Comparison of ENCODE assay signal across 16 cellular contexts in the genomic region with DNA sequence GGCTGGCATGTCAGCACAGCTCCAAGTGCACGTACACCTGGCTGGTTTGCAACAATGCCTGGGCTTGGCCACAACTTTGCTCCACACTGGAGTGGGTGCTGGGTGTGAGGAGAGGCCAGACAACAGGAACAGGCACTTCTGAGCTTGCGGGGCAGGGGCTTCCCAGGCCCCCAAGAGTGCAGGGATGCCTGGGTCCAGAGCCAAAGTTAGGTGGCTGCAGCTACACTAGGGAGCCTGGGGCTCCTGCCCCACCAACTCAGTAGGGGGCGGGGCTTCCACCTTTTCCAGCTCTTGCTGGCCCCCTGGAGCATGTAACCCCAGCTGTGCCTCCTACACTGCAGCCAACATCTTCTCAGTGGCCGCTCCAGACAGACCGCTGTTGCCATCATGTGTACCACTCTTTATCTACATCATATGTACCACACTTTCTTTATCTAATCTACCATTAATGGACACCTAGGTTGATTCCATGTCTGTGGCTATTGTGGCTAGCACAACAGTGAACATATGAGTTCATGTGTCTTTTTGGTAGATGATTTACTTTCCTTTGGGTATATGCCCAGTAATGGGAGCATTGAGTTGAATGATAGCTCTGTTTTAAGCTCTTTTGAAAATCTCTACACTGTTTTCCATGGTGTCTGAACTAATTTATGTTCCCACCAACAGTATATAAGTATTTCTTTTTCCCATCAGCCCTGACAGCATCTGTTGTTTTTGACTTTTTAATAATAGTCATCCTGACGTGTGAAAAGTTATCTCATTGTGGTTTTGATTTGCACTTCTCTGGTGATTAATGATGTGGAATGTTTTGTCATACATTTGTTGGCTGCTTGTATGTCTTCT.
A peak's percentile ranks its signal among the peaks of the same experiment; 100 is the strongest.
DNase-seq lines count a peak whose midpoint lies in the region; ATAC-seq and TF ChIP-seq lines count a peak whose summit lies in the region.
"Had no signal": no experiment of that assay in that cellular context is flagged by ENCODE, and none has a peak within 500 bp of the region (broad histone marks: within the 10 kb centered on the region; RNA-seq: fewer than 3 reads in every experiment).

No MANE protein-coding gene starts in this region.

- no peaks in the 10 kb centered on the region for H3K27me3 Mint-ChIP-seq in stimulated activated memory B cell treated with anti-CD40 and anti-IgM and Interleukin-4, amounts not matched to agents 10 μg/mL and 1 μg/mL and 100 μg/mL, for 72 hours
- H3K27me3 Mint-ChIP-seq: memory B cell had no signal

- no peak overlapping the region for H2BK20ac ChIP-seq in IMR-90 (ENCODE audit: low read depth, low read length)

- H3K9me1 ChIP-seq in IMR-90 (ENCODE audit: insufficient read depth, low read length), result no peaks in the 10 kb centered on the region; the same call in 1 of the 2 replicates

- H3K9me3 Mint-ChIP-seq in stimulated activated memory B cell treated with anti-CD40 and anti-IgM and Interleukin-4, amounts not matched to agents 10 μg/mL and 1 μg/mL and 100 μg/mL, for 72 hours, result no peaks in the 10 kb centered on the region
- H3K9me3 Mint-ChIP-seq: memory B cell had no signal

- TF ChIP-seq CTCF in IMR-90 (conservative IDR thresholded peaks at IDR 0.05; ENCODE audit: low read depth, low read length) (no peak), epithelial cell of proximal tubule (conservative IDR thresholded peaks at IDR 0.05; ENCODE audit: low read depth, low read length) (no peak)

- H3K4me1 ChIP-seq in IMR-90 (ENCODE audit: control insufficient read depth, insufficient read depth, low read length), result no peaks in the 10 kb centered on the region

- no peak for ATAC-seq in IMR-90 (ENCODE audit: low read depth)
- peak; percentile 28 for ATAC-seq in stimulated activated memory B cell treated with anti-CD40 and anti-IgM and Interleukin-4, amounts not matched to agents 10 μg/mL and 1 μg/mL and 100 μg/mL, for 72 hours

- dilution Hi-C loops in IMR-90 (cut with HindIII; ENCODE audit: low sequenced_read_pairs, unreplicated experiment), result no loop called here

- H3K27ac Mint-ChIP-seq in stimulated activated memory B cell treated with anti-CD40 and anti-IgM and Interleukin-4, amounts not matched to agents 10 μg/mL and 1 μg/mL and 100 μg/mL, for 72 hours, result no peak overlapping the region
- H3K27ac Mint-ChIP-seq: memory B cell had no signal

- H3K4me3 Mint-ChIP-seq in stimulated activated memory B cell treated with anti-CD40 and anti-IgM and Interleukin-4, amounts not matched to agents 10 μg/mL and 1 μg/mL and 100 μg/mL, for 72 hours, result no peak overlapping the region
- H3K4me3 Mint-ChIP-seq: memory B cell had no signal

- no peaks in the 10 kb centered on the region for H4K20me1 ChIP-seq in IMR-90 (ENCODE audit: insufficient read depth, low read length)

- no peak overlapping the region for H2AK5ac ChIP-seq in IMR-90 (ENCODE audit: low read depth, low read length)

- no TSS peak for BruUV-seq in IMR-90 (replicated peaks; lab: Mats Ljungman, UMichigan)

- no peak overlapping the region for H2BK15ac ChIP-seq in IMR-90 (ENCODE audit: low read depth, low read length)

- H3K18ac ChIP-seq in IMR-90 (ENCODE audit: low read depth, low read length), result no peak overlapping the region

- H4K8ac ChIP-seq in IMR-90 (ENCODE audit: low read depth in 2 of 2, low read length in 2 of 2), result no peak overlapping the region

- POLR2A ChIA-PET in IMR-90 (lab: Charles Lee; ENCODE audit: unreplicated experiment), result no interaction called here

- CTCF ChIA-PET in IMR-90 (lab: Yijun Ruan, JAX), result no interaction called here

- H3K9me3 ChIP-seq in IMR-90 (ENCODE audit: control insufficient read depth, insufficient read depth, low read length), result no peaks in the 10 kb centered on the region; the same call in 1 of the 2 replicates

- H3K4ac ChIP-seq in IMR-90 (ENCODE audit: low read depth, low read length), result no peak overlapping the region

- H2AK9ac ChIP-seq in IMR-90 (replicated peaks; ENCODE audit: low read depth, low read length, poor library complexity), result peak overlapping the region; percentile 6

- H4K5ac ChIP-seq in IMR-90 (ENCODE audit: low read depth, low read length), result no peak overlapping the region

- H3K56ac ChIP-seq in IMR-90 (ENCODE audit: extremely low read depth, insufficient read depth, low read length), result no peak overlapping the region

- TF ChIP-seq RAD21 in IMR-90 (IDR thresholded peaks at IDR 0.05; ENCODE audit: low read length), result no peak

- DNase-seq in NCI-H82 (lab: John Stamatoyannopoulos, UW) (peak; percentile 13), NCI-H82 treated with DMSO at 0.1 percent for 48 hours (lab: John Stamatoyannopoulos, UW; ENCODE audit: unreplicated experiment) (no peak), IMR-90 (no peak), epithelial cell of proximal tubule (ENCODE audit: low read depth) (peak; percentile 9), cerebellar nuclear complex (lab: John Stamatoyannopoulos, UW) (no peak), cerebellar cortex (ENCODE audit: low spot score) (no peak), HuH-7.5 (ENCODE audit: low spot score) (no peak)
- DNase-seq: activated CD4-positive, CD25-positive, alpha-beta regulatory T cell; activated T-cell treated with anti-CD3 and anti-CD28 coated beads for 4 hours; effector memory CD4-positive, alpha-beta T cell; GOT3; NCI-H146; NK-92 treated with Interleukin-12 subunit alpha and Interleukin-12 subunit beta, amount 100 ng/mL, for 24 hours; trophoblast cell had no signal

- intact Hi-C loops in IMR-90 (cut with micrococcal nuclease), result no loop called here

- H2BK120ac ChIP-seq in IMR-90 (ENCODE audit: low read depth, low read length), result no peak overlapping the region

- H2AFZ ChIP-seq in IMR-90 (replicated peaks; ENCODE audit: low read length, poor library complexity), result no peak overlapping the region

- no peak overlapping the region for H3K4me2 ChIP-seq in IMR-90 (ENCODE audit: low read depth, low read length)

- H3K9ac ChIP-seq in IMR-90 (ENCODE audit: low read depth, low read length), result no peak overlapping the region

- no peaks in the 10 kb centered on the region for H3K36me3 ChIP-seq in IMR-90 (ENCODE audit: control insufficient read depth, insufficient read depth, low read length)

- no peaks in the 10 kb centered on the region for H3K4me1 Mint-ChIP-seq in stimulated activated memory B cell treated with anti-CD40 and anti-IgM and Interleukin-4, amounts not matched to agents 10 μg/mL and 1 μg/mL and 100 μg/mL, for 72 hours
- H3K4me1 Mint-ChIP-seq: memory B cell had no signal

- no peaks in the 10 kb centered on the region for H3K27me3 ChIP-seq in IMR-90 (ENCODE audit: control insufficient read depth, insufficient read depth, low read length)

- in situ Hi-C loops in IMR-90 (cut with MboI; ENCODE audit: low sequenced_read_pairs), result no loop called here

- no peak for TF ChIP-seq POLR2A in IMR-90 (IDR thresholded peaks at IDR 0.05; ENCODE audit: low read depth, low read length)

- no peaks in the 10 kb centered on the region for H3K36me3 Mint-ChIP-seq in stimulated activated memory B cell treated with anti-CD40 and anti-IgM and Interleukin-4, amounts not matched to agents 10 μg/mL and 1 μg/mL and 100 μg/mL, for 72 hours
- H3K36me3 Mint-ChIP-seq: memory B cell had no signal

- H3K4me3 ChIP-seq in IMR-90 (ENCODE audit: insufficient read depth, low read depth, low read length) (no peak overlapping the region), epithelial cell of proximal tubule (ENCODE audit: low read depth, low read length) (no peak overlapping the region)

- H3K23ac ChIP-seq in IMR-90 (ENCODE audit: low read depth, low read length), result no peak overlapping the region

- 0 out of 4 replicates have a peak, but pooled peaks cover 0 to 3% of the 10 kb centered on the region in 2 experiments for H3K79me1 ChIP-seq in IMR-90 (ENCODE audit: low read depth in 1 of 2, low read length in 2 of 2)

- no peak overlapping the region for H4K91ac ChIP-seq in IMR-90 (ENCODE audit: insufficient read depth, low read depth, low read length)

- H3K27ac ChIP-seq in IMR-90 (ENCODE audit: insufficient read depth, low read length), result no peak overlapping the region

- H3K14ac ChIP-seq in IMR-90 (replicated peaks; ENCODE audit: low read depth, low read length), result no peak overlapping the region

- 90% methylated on average over 3 of the region's 6 CpGs; no CpG with 5 or more reads in 1 of the 2 experiments for WGBS in IMR-90 (ENCODE audit: extremely low coverage in 2 of 2, insufficient read length in 1 of 2), 2 experiments

- H2BK5ac ChIP-seq in IMR-90 (ENCODE audit: low read depth, low read length, poor library complexity, severe bottlenecking), result no peak overlapping the region

TF ChIP-seq in IMR-90, 13 proteins besides CTCF, POLR2A, EP300 and RAD21:
- no peak for TF ChIP-seq CEBPB (IDR thresholded peaks at IDR 0.05; ENCODE audit: low read depth, low read length)
- TF ChIP-seq RCOR1 (IDR thresholded peaks at IDR 0.05; ENCODE audit: insufficient replicate concordance, low read length), result no peak
- TF ChIP-seq MXI1 (IDR thresholded peaks at IDR 0.05; ENCODE audit: borderline replicate concordance, low read depth, low read length), result no peak
- TF ChIP-seq, protein P1, sequence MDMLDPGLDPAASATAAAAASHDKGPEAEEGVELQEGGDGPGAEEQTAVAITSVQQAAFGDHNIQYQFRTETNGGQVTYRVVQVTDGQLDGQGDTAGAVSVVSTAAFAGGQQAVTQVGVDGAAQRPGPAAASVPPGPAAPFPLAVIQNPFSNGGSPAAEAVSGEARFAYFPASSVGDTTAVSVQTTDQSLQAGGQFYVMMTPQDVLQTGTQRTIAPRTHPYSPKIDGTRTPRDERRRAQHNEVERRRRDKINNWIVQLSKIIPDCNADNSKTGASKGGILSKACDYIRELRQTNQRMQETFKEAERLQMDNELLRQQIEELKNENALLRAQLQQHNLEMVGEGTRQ (IDR thresholded peaks at IDR 0.05; ENCODE audit: low read depth, low read length), result no peak
- TF ChIP-seq BHLHE40 (IDR thresholded peaks at IDR 0.05; ENCODE audit: low read depth, low read length), result no peak
- TF ChIP-seq FOS (IDR thresholded peaks at IDR 0.05; ENCODE audit: low read depth, low read length), result no peak
- TF ChIP-seq NFE2L2 (IDR thresholded peaks at IDR 0.05; ENCODE audit: low read depth, low read length), result no peak
- no peak for TF ChIP-seq RFX5 (IDR thresholded peaks at IDR 0.05; ENCODE audit: low read depth, low read length)
- no peak for TF ChIP-seq CHD1 (IDR thresholded peaks at IDR 0.05; ENCODE audit: low read depth, low read length)

Comparison
In these comparisons a context has a peak if more than half of its experiments do, and no peak if none do; other contexts are left out.
1. DNase-seq: peak in NCI-H82 (single experiment) and epithelial cell of proximal tubule (single experiment); none in NCI-H82 treated with DMSO at 0.1 percent for 48 hours (single experiment), IMR-90 (single experiment), cerebellar nuclear complex (0 of 2), cerebellar cortex (single experiment) and HuH-7.5 (single experiment).